In the genomic region with DNA sequence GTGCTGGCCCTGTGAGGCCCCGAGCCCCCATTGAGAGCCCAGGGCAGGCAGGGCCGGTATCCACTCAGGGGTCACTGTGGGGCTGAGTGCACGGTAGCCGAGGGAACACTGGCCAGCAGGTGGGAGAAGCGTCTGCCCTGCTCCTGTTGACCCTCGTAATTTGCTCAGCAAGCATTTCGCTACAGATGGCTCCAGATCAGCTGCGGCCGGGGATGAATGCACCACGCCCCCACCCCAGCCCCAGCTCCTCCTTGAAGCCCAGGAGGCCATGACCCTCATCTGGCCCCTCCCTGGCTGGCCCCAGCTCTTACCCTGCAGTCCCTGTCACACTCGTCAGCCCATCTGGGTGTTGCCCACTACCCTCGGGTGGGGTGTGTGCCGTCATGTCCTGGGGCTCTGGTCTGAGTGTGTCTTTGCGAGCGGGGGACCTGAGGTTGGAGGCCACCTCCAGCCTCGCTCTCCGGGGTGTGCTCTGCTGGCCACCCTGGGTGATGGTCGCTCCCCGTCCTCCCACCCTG, we compare ENCODE assay signal across 1 cellular context.
TF ChIP-seq lines count a peak whose summit lies in the region.

No MANE protein-coding gene starts in this region.

TF ChIP-seq in K562, 482 proteins besides CTCF, POLR2A, EP300 and RAD21:
- TF ChIP-seq, protein P1, sequence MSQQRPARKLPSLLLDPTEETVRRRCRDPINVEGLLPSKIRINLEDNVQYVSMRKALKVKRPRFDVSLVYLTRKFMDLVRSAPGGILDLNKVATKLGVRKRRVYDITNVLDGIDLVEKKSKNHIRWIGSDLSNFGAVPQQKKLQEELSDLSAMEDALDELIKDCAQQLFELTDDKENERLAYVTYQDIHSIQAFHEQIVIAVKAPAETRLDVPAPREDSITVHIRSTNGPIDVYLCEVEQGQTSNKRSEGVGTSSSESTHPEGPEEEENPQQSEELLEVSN (IDR thresholded peaks at IDR 0.05; ENCODE audit: borderline replicate concordance in 1 of 2, extremely low read depth in 1 of 2, insufficient read depth in 1 of 2, insufficient read length in 1 of 2, low read depth in 1 of 2, low read length in 1 of 2, poor library complexity in 1 of 2, severe bottlenecking in 1 of 2) = no peak
- TF ChIP-seq, protein P2, sequence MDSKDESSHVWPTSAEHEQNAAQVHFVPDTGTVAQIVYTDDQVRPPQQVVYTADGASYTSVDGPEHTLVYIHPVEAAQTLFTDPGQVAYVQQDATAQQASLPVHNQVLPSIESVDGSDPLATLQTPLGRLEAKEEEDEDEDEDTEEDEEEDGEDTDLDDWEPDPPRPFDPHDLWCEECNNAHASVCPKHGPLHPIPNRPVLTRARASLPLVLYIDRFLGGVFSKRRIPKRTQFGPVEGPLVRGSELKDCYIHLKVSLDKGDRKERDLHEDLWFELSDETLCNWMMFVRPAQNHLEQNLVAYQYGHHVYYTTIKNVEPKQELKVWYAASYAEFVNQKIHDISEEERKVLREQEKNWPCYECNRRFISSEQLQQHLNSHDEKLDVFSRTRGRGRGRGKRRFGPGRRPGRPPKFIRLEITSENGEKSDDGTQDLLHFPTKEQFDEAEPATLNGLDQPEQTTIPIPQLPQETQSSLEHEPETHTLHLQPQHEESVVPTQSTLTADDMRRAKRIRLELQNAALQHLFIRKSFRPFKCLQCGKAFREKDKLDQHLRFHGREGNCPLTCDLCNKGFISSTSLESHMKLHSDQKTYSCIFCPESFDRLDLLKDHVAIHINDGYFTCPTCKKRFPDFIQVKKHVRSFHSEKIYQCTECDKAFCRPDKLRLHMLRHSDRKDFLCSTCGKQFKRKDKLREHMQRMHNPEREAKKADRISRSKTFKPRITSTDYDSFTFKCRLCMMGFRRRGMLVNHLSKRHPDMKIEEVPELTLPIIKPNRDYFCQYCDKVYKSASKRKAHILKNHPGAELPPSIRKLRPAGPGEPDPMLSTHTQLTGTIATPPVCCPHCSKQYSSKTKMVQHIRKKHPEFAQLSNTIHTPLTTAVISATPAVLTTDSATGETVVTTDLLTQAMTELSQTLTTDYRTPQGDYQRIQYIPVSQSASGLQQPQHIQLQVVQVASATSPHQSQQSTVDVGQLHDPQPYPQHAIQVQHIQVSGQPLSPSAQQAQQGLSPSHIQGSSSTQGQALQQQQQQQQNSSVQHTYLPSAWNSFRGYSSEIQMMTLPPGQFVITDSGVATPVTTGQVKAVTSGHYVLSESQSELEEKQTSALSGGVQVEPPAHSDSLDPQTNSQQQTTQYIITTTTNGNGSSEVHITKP (IDR thresholded peaks at IDR 0.05; ENCODE audit: partially characterized antibody) = peak; percentile 52
- TF ChIP-seq HDAC2 (IDR thresholded peaks at IDR 0.05) = no peak
- TF ChIP-seq, protein P3, sequence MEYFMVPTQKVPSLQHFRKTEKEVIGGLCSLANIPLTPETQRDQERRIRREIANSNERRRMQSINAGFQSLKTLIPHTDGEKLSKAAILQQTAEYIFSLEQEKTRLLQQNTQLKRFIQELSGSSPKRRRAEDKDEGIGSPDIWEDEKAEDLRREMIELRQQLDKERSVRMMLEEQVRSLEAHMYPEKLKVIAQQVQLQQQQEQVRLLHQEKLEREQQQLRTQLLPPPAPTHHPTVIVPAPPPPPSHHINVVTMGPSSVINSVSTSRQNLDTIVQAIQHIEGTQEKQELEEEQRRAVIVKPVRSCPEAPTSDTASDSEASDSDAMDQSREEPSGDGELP (CRISPR knock-in tag; IDR thresholded peaks at IDR 0.05; ENCODE audit: borderline replicate concordance) = peak; percentile 82
- TF ChIP-seq POLR2AphosphoS5 (IDR thresholded peaks at IDR 0.05; ENCODE audit: control insufficient read depth, insufficient read depth, low read depth, low read length) = no peak
- TF ChIP-seq C11orf30 (IDR thresholded peaks at IDR 0.05; ENCODE audit: low read depth) = peak; percentile 34; the same call in 1 of the 2 replicates
- no peak for TF ChIP-seq ZNF232 (CRISPR knock-in tag; IDR thresholded peaks at IDR 0.05)
- TF ChIP-seq SRF (CRISPR knock-in tag; IDR thresholded peaks at IDR 0.05) = no peak
- TF ChIP-seq ZNF263 (CRISPR knock-in tag; IDR thresholded peaks at IDR 0.05; ENCODE audit: borderline replicate concordance) = peak; percentile 78
- no peak for TF ChIP-seq TGIF2 (CRISPR knock-in tag; IDR thresholded peaks at IDR 0.05)
- TF ChIP-seq ZNF316 (IDR thresholded peaks at IDR 0.05) = peak; percentile 48
- peak; percentile 24; the same call in 1 of the 2 replicates for TF ChIP-seq ZBTB7A (IDR thresholded peaks at IDR 0.05; ENCODE audit: borderline replicate concordance, control insufficient read depth, low read depth, low read length)
- no peak for TF ChIP-seq NR2C1 (IDR thresholded peaks at IDR 0.05)
- TF ChIP-seq NR2C1 (tag; IDR thresholded peaks at IDR 0.05) = no peak
- TF ChIP-seq HIVEP1 (CRISPR knock-in tag; IDR thresholded peaks at IDR 0.05) = no peak
- TF ChIP-seq BRF1 (IDR thresholded peaks at IDR 0.05; ENCODE audit: borderline replicate concordance, extremely low read depth, insufficient read length) = no peak
- no peak for TF ChIP-seq MEIS2 (IDR thresholded peaks at IDR 0.05; ENCODE audit: partially characterized antibody)
- 0 out of 4 replicates have a peak, but pooled peaks of 1 of the 2 experiments have one; percentile 32 for TF ChIP-seq MAZ (CRISPR knock-in tag; conservative IDR thresholded peaks at IDR 0.05 in 1 of 2, IDR thresholded peaks at IDR 0.05 in 1 of 2)
- TF ChIP-seq, protein P4, sequence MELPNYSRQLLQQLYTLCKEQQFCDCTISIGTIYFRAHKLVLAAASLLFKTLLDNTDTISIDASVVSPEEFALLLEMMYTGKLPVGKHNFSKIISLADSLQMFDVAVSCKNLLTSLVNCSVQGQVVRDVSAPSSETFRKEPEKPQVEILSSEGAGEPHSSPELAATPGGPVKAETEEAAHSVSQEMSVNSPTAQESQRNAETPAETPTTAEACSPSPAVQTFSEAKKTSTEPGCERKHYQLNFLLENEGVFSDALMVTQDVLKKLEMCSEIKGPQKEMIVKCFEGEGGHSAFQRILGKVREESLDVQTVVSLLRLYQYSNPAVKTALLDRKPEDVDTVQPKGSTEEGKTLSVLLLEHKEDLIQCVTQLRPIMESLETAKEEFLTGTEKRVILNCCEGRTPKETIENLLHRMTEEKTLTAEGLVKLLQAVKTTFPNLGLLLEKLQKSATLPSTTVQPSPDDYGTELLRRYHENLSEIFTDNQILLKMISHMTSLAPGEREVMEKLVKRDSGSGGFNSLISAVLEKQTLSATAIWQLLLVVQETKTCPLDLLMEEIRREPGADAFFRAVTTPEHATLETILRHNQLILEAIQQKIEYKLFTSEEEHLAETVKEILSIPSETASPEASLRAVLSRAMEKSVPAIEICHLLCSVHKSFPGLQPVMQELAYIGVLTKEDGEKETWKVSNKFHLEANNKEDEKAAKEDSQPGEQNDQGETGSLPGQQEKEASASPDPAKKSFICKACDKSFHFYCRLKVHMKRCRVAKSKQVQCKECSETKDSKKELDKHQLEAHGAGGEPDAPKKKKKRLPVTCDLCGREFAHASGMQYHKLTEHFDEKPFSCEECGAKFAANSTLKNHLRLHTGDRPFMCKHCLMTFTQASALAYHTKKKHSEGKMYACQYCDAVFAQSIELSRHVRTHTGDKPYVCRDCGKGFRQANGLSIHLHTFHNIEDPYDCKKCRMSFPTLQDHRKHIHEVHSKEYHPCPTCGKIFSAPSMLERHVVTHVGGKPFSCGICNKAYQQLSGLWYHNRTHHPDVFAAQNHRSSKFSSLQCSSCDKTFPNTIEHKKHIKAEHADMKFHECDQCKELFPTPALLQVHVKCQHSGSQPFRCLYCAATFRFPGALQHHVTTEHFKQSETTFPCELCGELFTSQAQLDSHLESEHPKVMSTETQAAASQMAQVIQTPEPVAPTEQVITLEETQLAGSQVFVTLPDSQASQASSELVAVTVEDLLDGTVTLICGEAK (IDR thresholded peaks at IDR 0.05) = no peak
- TF ChIP-seq, protein P4 (CRISPR knock-in tag; IDR thresholded peaks at IDR 0.05) = no peak
- no peak for TF ChIP-seq NONO (IDR thresholded peaks at IDR 0.05; ENCODE audit: low read depth in 2 of 2, low read length in 1 of 2)
TF ChIP-seq in K562: peak in this region for 7.
